Comparison of ENCODE assay signal across 8 cellular contexts in the genomic region with DNA sequence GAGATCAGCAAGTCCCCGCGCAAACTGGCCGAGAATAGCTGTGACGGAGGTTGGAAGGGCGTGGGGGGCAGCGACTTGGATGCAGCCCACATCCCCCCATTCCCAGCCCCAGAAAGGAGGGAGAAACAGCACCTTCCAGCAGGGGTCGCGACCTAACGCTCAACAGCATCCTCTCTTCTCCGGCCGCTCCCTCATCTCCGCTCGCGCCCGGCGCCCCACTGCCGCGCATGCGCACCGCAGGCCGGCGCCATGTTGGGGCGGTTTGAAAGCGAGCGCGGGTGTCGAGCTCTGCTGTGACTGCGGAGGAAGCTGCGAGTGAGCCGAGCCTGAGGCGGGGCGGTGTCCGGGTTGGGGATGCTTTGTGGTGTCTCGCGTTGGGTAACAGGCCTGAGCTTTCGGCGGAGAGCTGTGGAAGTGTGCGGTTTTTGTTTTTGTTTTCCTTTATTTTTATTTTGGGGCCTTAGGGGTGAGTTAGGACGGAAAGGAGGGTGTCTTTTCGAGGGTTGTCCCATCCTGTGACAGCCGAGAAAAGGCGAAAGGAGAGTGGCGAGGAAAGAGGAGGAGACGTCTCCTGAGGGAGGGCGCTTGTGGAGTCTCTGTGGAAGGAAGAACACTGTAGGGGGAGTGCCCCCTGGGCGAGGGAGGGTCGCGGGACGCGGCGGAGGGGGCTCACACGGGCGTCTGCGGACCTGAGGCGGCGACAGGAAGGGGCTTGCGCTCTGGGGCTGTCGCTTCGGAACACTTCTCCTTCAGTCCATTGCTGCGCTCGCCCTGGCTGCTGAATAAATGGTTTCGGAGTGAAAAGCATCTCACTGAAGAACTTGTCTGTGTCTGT. TPM values are rescaled to one million over a fixed set of nuclear protein-coding genes. Genes with fewer than 3 reads are reported as not detected.
DNase-seq lines count a peak whose midpoint lies in the region; ATAC-seq and TF ChIP-seq lines count a peak whose summit lies in the region.

A gene (plus strand): TSS at position 247 of the 835 bp plus-strand sequence. CDS start 2,667 bp downstream, outside the sequence.
A gene with protein sequence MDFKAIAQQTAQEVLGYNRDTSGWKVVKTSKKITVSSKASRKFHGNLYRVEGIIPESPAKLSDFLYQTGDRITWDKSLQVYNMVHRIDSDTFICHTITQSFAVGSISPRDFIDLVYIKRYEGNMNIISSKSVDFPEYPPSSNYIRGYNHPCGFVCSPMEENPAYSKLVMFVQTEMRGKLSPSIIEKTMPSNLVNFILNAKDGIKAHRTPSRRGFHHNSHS (minus strand): TSS at position 199 of the 835 bp plus-strand sequence. CDS start 3,285 bp downstream, outside the sequence.

- no peaks in the 10 kb centered on the region for H4K20me1 ChIP-seq in H9 (ENCODE audit: control insufficient read depth, insufficient read depth, insufficient read length)
- H4K20me1 ChIP-seq in Loucy (ENCODE audit: insufficient read depth, low read length, poor library complexity, severe bottlenecking), result peaks cover 13% of the 10 kb centered on the region

- peak within 1 kb of the TSS; percentile 80 for H3K9ac ChIP-seq in H9 (ENCODE audit: extremely low read depth, insufficient read length, low read length)
- H3K9ac ChIP-seq in Loucy (ENCODE audit: low read depth, low read length, poor library complexity, severe bottlenecking), result peak within 1 kb of the TSS; percentile 96

- H3K4ac ChIP-seq in H9 (ENCODE audit: low read depth, low read length), result no peak within 1 kb of the TSS

- no peak within 1 kb of the TSS for H4K8ac ChIP-seq in H9 (replicated peaks; ENCODE audit: insufficient read length, low read depth, low read length)

- H3K27me3 ChIP-seq in H9 (ENCODE audit: insufficient read depth, low read length) (no peaks in the 10 kb centered on the region), Loucy (ENCODE audit: insufficient read depth, low read length, poor library complexity, severe bottlenecking) (no peaks in the 10 kb centered on the region), RWPE2 (ENCODE audit: insufficient read depth, poor library complexity, severe bottlenecking) (no peaks in the 10 kb centered on the region), foreskin keratinocyte (no peaks in the 10 kb centered on the region), neuron (ENCODE audit: insufficient read depth, low read length) (no peaks in the 10 kb centered on the region)

- H3K9me3 ChIP-seq in H9 (ENCODE audit: control insufficient read depth, low read depth, low read length) (no peaks in the 10 kb centered on the region), Loucy (ENCODE audit: insufficient read depth, low read depth, low read length) (no peaks in the 10 kb centered on the region), RWPE2 (ENCODE audit: severe bottlenecking) (no peaks in the 10 kb centered on the region), neuron (ENCODE audit: low read length) (no peaks in the 10 kb centered on the region)

- H3K23me2 ChIP-seq in H9 (ENCODE audit: insufficient read length, low read depth, low read length, poor library complexity, severe bottlenecking), result peaks cover 11% of the 10 kb centered on the region

- peak within 1 kb of the TSS; percentile 44 for H3K18ac ChIP-seq in H9 (ENCODE audit: insufficient read length, low read depth, low read length)

- H3K9me3 Mint-ChIP-seq in H9, result no peaks in the 10 kb centered on the region; a peak in 2 of 5 replicates

- no peak within 1 kb of the TSS for H3T11ph ChIP-seq in H9 (ENCODE audit: low read length)

- H3K4me1 ChIP-seq in H9 (ENCODE audit: insufficient read depth, low read length) (peaks cover 3% of the 10 kb centered on the region; the same call in 1 of the 2 replicates), Loucy (ENCODE audit: insufficient read depth, low read length, poor library complexity, severe bottlenecking) (peaks cover 57% of the 10 kb centered on the region), RWPE2 (ENCODE audit: insufficient read depth, poor library complexity, severe bottlenecking) (peaks cover 10% of the 10 kb centered on the region), foreskin keratinocyte (no peaks in the 10 kb centered on the region), neuron (ENCODE audit: insufficient read depth, low read length) (peaks cover 12% of the 10 kb centered on the region)

- DNase-seq in GDM1 (lab: John Stamatoyannopoulos, UW), result peak; percentile 88
- DNase-seq in H9, result peak; percentile 94
- peak; percentile 75 for DNase-seq in RWPE2 (ENCODE audit: low spot score)
- peak; percentile 97 for DNase-seq in activated effector memory CD4-positive, alpha-beta T cell treated with anti-CD3 and anti-CD28 coated beads, Interleukin-2, amount 50 U/mL, for 16 hours
- DNase-seq in foreskin keratinocyte, result peak; percentile 64 to 80
- peak; percentile 80 for DNase-seq in stromal cell of bone marrow (ENCODE audit: low read depth)

- H2AK5ac ChIP-seq in H9 (ENCODE audit: insufficient read length, low read length), result no peak within 1 kb of the TSS

- peak within 1 kb of the TSS; percentile 93 to 99 (median 96) for H3K27ac Mint-ChIP-seq in H9

- H3K4me3 ChIP-seq in Loucy (ENCODE audit: low read length, poor library complexity, severe bottlenecking) (peak within 1 kb of the TSS; percentile 90), RWPE2 (ENCODE audit: severe bottlenecking) (peak within 1 kb of the TSS; percentile 56), neuron (ENCODE audit: low read length) (peak within 1 kb of the TSS; percentile 80)

- H3K79me1 ChIP-seq in H9 (ENCODE audit: insufficient read depth, low read depth, low read length, poor library complexity, severe bottlenecking), result no peaks in the 10 kb centered on the region

- peaks cover 23 to 28% of the 10 kb centered on the region in 2 experiments for H3K4me1 Mint-ChIP-seq in H9

- H2BK120ac ChIP-seq in H9 (ENCODE audit: low read depth, low read length, poor library complexity, severe bottlenecking), result no peak within 1 kb of the TSS

- H3K27me3 Mint-ChIP-seq in H9 (ENCODE audit: low read depth), result no peaks in the 10 kb centered on the region; the same call in 1 of the 2 replicates

- no peak within 1 kb of the TSS for H4K91ac ChIP-seq in H9 (ENCODE audit: insufficient read length, low read depth, low read length)

- H2BK5ac ChIP-seq in H9 (ENCODE audit: insufficient read length, low read length), result no peak within 1 kb of the TSS

- no peaks in the 10 kb centered on the region for H3K9me2 ChIP-seq in Loucy (replicated peaks; ENCODE audit: low read depth, low read length)

- no CpG with 5 or more reads among the region's 62 CpGs for WGBS in H9 (ENCODE audit: extremely low coverage, insufficient read length, low lambda C conversion rate)

- H2AFZ ChIP-seq in H9 (ENCODE audit: low read length) (peak within 1 kb of the TSS; percentile 56), Loucy (ENCODE audit: low read length) (peak within 1 kb of the TSS; percentile 93), neuron (ENCODE audit: low read depth, low read length) (peak within 1 kb of the TSS; percentile 87)

- no peak within 1 kb of the TSS for H2BK20ac ChIP-seq in H9 (ENCODE audit: low read depth, low read length, poor library complexity, severe bottlenecking)

- H3K36me3 ChIP-seq in Loucy (ENCODE audit: insufficient read depth, low read length) (no peaks in the 10 kb centered on the region), RWPE2 (ENCODE audit: low read depth) (peaks cover 12% of the 10 kb centered on the region), neuron (ENCODE audit: insufficient read depth, low read length) (peaks cover 15% of the 10 kb centered on the region)

- peaks cover 13 to 21% (median 20%) of the 10 kb centered on the region in 3 experiments; a peak in 6 of 7 replicates for H3K36me3 Mint-ChIP-seq in H9 (ENCODE audit: insufficient read depth in 1 of 3, low read depth in 3 of 3)

- H2BK15ac ChIP-seq in H9 (ENCODE audit: low read depth, low read length), result no peak within 1 kb of the TSS

- peak within 1 kb of the TSS; percentile 56; the same call in 1 of the 2 replicates for H3K14ac ChIP-seq in H9 (ENCODE audit: insufficient read depth, low read length)

- no peak within 1 kb of the TSS for H3K27ac ChIP-seq in H9 (ENCODE audit: insufficient read length, low read depth, low read length)
- peak within 1 kb of the TSS; percentile 43 for H3K27ac ChIP-seq in RWPE2 (ENCODE audit: poor library complexity, severe bottlenecking)
- peak within 1 kb of the TSS; percentile 38 for H3K27ac ChIP-seq in foreskin keratinocyte

- H3K4me2 ChIP-seq in H9 (ENCODE audit: insufficient read depth, insufficient read length, low read length) (peak within 1 kb of the TSS; percentile 98), Loucy (ENCODE audit: low read depth, low read length, poor library complexity, severe bottlenecking) (peak within 1 kb of the TSS; percentile 96)

- peak; percentile 75 for TF ChIP-seq CTCF in H9 (conservative IDR thresholded peaks at IDR 0.05)
- TF ChIP-seq CTCF in Loucy (conservative IDR thresholded peaks at IDR 0.05; ENCODE audit: low read length), result peak; percentile 64
- TF ChIP-seq CTCF in RWPE2 (IDR thresholded peaks at IDR 0.05; ENCODE audit: poor library complexity, severe bottlenecking), result peak; percentile 65
- TF ChIP-seq CTCF in foreskin keratinocyte (conservative IDR thresholded peaks at IDR 0.05), result peak; percentile 65

- no peaks in the 10 kb centered on the region for H3F3A ChIP-seq in Loucy (ENCODE audit: low read depth)

- H4K5ac ChIP-seq in H9 (ENCODE audit: insufficient read length, low read depth, low read length), result no peak within 1 kb of the TSS

- peak within 1 kb of the TSS; percentile 99 to 100 for H3K4me3 Mint-ChIP-seq in H9

- ATAC-seq in RWPE2 (ENCODE audit: low read depth) (peak; percentile 92), foreskin keratinocyte (peak; percentile 95)

- H3K56ac ChIP-seq in H9 (ENCODE audit: insufficient read length, low read depth, low read length), result no peak within 1 kb of the TSS

- peaks cover 2% of the 10 kb centered on the region; the same call in 1 of the 2 replicates for H3K79me2 ChIP-seq in H9 (ENCODE audit: insufficient read depth, low read length)
- H3K79me2 ChIP-seq in Loucy (ENCODE audit: insufficient read depth, low read length), result peaks cover 45% of the 10 kb centered on the region

- no peak within 1 kb of the TSS for H2BK12ac ChIP-seq in H9 (ENCODE audit: insufficient read length, low read depth, low read length)

- H3K23ac ChIP-seq in H9 (ENCODE audit: insufficient read length, low read depth, low read length), result no peak within 1 kb of the TSS

RNA-seq across cellular contexts. Expression of the first gene that starts in this region (rescaled TPM):
- 21.6 and 23.2 TPM in 2 replicates for total RNA-seq in H9 (2021)
- total RNA-seq in foreskin keratinocyte, result 12.5 and 15.3 TPM in 2 replicates
- polyA plus RNA-seq in foreskin keratinocyte, result 2.9 and 4.3 TPM in 2 replicates

RNA-seq across cellular contexts. Expression of the second gene that starts in this region (rescaled TPM):
- total RNA-seq in H9 (2021), result not detected in 2 replicates
- total RNA-seq in foreskin keratinocyte, result 0.14 TPM in 1 of 2 replicates, not detected in the other
- polyA plus RNA-seq in foreskin keratinocyte, result 0.06 TPM in 1 of 2 replicates, not detected in the other
